Comparison of ENCODE assay signal across 1 cellular context in genomic region chr2:223944704-223945531, GRCh38.
TF ChIP-seq lines count a peak whose summit lies in the region.

WDFY1 (minus strand) TSS chr2:223945335; CDS start chr2:223945284, 51 bp downstream.

TF ChIP-seq in HCT116, 20 proteins besides CTCF, POLR2A, EP300 and RAD21 (continued from another document):
- no peak for TF ChIP-seq REST (IDR thresholded peaks at IDR 0.05; ENCODE audit: low read depth)
- TF ChIP-seq CBX3 (IDR thresholded peaks at IDR 0.05; ENCODE audit: low read depth): peak; percentile 92; the same call in 1 of the 2 replicates
- no peak for TF ChIP-seq FOSL1 (IDR thresholded peaks at IDR 0.05; ENCODE audit: low read depth)
- TF ChIP-seq EZH2 (IDR thresholded peaks at IDR 0.05): no peak
- TF ChIP-seq POLR2AphosphoS5 (IDR thresholded peaks at IDR 0.05; ENCODE audit: low read depth, low read length): peak; percentile 84
